Comparison of ENCODE assay signal across 11 cellular contexts in the genomic region with DNA sequence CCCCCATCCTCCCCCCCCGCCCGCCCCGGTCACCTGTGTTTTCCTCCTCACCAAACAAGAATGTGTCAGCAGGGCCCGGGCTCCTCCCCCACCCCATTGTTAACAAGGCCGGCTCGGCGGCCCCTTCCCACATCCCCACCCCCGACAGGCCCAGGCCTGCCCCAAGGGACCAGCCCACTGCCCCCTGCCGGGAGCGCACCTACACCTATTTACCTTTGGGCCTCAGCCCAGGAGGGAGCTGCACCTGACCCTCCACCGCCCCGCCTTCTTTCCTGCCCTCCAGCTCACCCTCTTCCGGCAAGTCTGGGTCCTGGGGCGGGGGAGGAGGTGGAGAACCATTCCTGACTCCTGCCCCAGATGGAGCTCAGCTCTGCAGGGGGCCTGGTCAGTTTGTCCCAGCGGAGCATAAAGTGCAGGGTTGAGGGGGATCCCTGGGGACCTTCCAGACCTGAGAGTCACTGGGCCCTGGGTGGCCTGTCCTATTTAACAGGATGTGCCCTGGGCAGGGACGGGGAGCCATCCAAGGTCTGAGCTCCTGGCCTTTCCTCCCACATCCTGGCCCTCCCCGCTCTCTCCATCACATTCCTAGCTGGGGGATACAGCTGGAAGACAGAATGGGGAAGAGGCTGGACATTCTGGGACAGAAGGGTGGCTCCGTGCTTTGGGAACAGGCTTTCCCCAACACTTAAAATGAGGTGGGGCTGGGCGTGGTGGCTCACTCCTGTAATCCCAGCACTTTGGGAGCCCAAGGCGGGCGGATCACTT. TPM values are rescaled to one million over a fixed set of nuclear protein-coding genes. Genes with fewer than 3 reads are reported as not detected.
A peak's percentile ranks its signal among the peaks of the same experiment; 100 is the strongest.
DNase-seq lines count a peak whose midpoint lies in the region; ATAC-seq, FAIRE-seq and TF ChIP-seq lines count a peak whose summit lies in the region.
"Had no signal": no experiment of that assay in that cellular context is flagged by ENCODE, and none has a peak within 500 bp of the region (broad histone marks: within the 10 kb centered on the region; RNA-seq: fewer than 3 reads in every experiment).

No MANE protein-coding gene starts in this region.

- FAIRE-seq in small intestine (lab: Jason Lieb, UNC) = no peak
- no peak for FAIRE-seq in D721Med (lab: Jason Lieb, UNC)

- H3K4me3 ChIP-seq in HUES6 (ENCODE audit: low read depth, low read length) (peak overlapping the region; percentile 50), iPS-15b (ENCODE audit: low read depth, low read length) (peak overlapping the region; percentile 43), small intestine (ENCODE audit: low read depth in 1 of 2, low read length in 2 of 2) (no peak overlapping the region)

- no peak overlapping the region for H3K27ac ChIP-seq in HUES6 (ENCODE audit: low read depth, low read length)
- H3K27ac ChIP-seq in small intestine (ENCODE audit: low read depth in 1 of 2, low read length in 1 of 2) = no peak overlapping the region
- H3K27ac ChIP-seq: brain microvascular endothelial cell had no signal

- WGBS in small intestine, 3 donors = 39 to 44% (median 42%) methylated on average over 17 to 21 of the region's 21 CpGs

- TF ChIP-seq CTCF in GM10248 (IDR thresholded peaks at IDR 0.05; ENCODE audit: control extremely low read depth, extremely low read depth, low read depth, missing control alignments) (no peak), D721Med (IDR thresholded peaks at IDR 0.05; ENCODE audit: insufficient read depth, missing control alignments) (no peak)

- POLR2A ChIA-PET in GM10248 (lab: Yijun Ruan, JAX) = no interaction called here

- H3K27me3 ChIP-seq in HUES6 (ENCODE audit: control insufficient read depth, insufficient read depth, low read length) (peaks cover 80% of the 10 kb centered on the region), iPS-15b (ENCODE audit: control insufficient read depth, insufficient read depth, low read length) (peaks cover 41% of the 10 kb centered on the region), small intestine (ENCODE audit: control insufficient read depth in 2 of 2, insufficient read depth in 2 of 2, low read length in 2 of 2) (peaks cover 0 to 3% of the 10 kb centered on the region in 2 donors)

- peak; percentile 89 for DNase-seq in NCI-H748 (lab: John Stamatoyannopoulos, UW; ENCODE audit: unreplicated experiment)
- peak; percentile 31 for DNase-seq in small intestine
- no peak for DNase-seq in GM10248 (ENCODE audit: extremely low spot score)
- no peak for DNase-seq in D721Med (ENCODE audit: insufficient read length, low spot score)
- DNase-seq: brain microvascular endothelial cell; stimulated activated naive CD8-positive, alpha-beta T cell treated with anti-CD3 and anti-CD28 coated beads, Interleukin-15, Interleukin-2, amounts not matched to agents 100 U/mL and 50 U/mL, for 24 hours; T-helper 9 cell had no signal

- CTCF ChIA-PET in GM10248 (lab: Yijun Ruan, JAX) = interaction anchor here (1.0 to 4.7 kb wide), 5 partner anchors 8 to 147 kb away, joined by 4 to 21 read pairs (median 13); no protein-coding TSS in a partner anchor

- H3K9me3 ChIP-seq in HUES6 (ENCODE audit: control insufficient read depth, insufficient read depth, low read depth, low read length) = no peaks in the 10 kb centered on the region
- H3K9me3 ChIP-seq in iPS-15b (ENCODE audit: control insufficient read depth, insufficient read depth, low read length) = no peaks in the 10 kb centered on the region
- no peaks in the 10 kb centered on the region for H3K9me3 ChIP-seq in small intestine (ENCODE audit: control insufficient read depth, low read depth)

- H3K9ac ChIP-seq in HUES6 (ENCODE audit: low read length) (peak overlapping the region; percentile 42), iPS-15b (ENCODE audit: low read depth, low read length) (no peak overlapping the region)

- H3K4me1 ChIP-seq in HUES6 (ENCODE audit: control insufficient read depth, insufficient read depth, low read length) (peaks cover 65% of the 10 kb centered on the region), iPS-15b (ENCODE audit: control insufficient read depth, insufficient read depth, low read length) (peaks cover 25% of the 10 kb centered on the region), small intestine (ENCODE audit: control insufficient read depth in 2 of 2, insufficient read depth in 1 of 2, low read depth in 1 of 2, low read length in 1 of 2) (no peaks in the 10 kb centered on the region)

- H3K36me3 ChIP-seq in HUES6 (ENCODE audit: control insufficient read depth, insufficient read depth, low read length) (no peaks in the 10 kb centered on the region), iPS-15b (ENCODE audit: control insufficient read depth, insufficient read depth, low read length) (no peaks in the 10 kb centered on the region), small intestine (ENCODE audit: control insufficient read depth in 2 of 2, insufficient read depth in 2 of 2, low read length in 2 of 2) (no peaks in the 10 kb centered on the region)
- H3K36me3 ChIP-seq: brain microvascular endothelial cell had no signal

- ATAC-seq in HG03469 (IDR thresholded peaks at IDR 0.05; ENCODE audit: unreplicated experiment) = no peak
- ATAC-seq in GM21786 (IDR thresholded peaks at IDR 0.05; ENCODE audit: unreplicated experiment) = no peak
- ATAC-seq: stimulated activated naive CD8-positive, alpha-beta T cell treated with anti-CD3 and anti-CD28 coated beads, Interleukin-15, Interleukin-2, amounts not matched to agents 100 U/mL and 50 U/mL, for 24 hours had no signal

RNA-seq across cellular contexts. Expression of a gene that starts 8.3 kb away (rescaled TPM):
- under 1 TPM in 2 of 3 donors, not detected in 1; 0.22 to 0.63 TPM for polyA plus RNA-seq in small intestine

RNA-seq across cellular contexts. Expression of a gene that starts 29.2 kb away (rescaled TPM):
- 10 to 100 TPM; 47.3 to 51.7 (median 47.7) TPM for polyA plus RNA-seq in small intestine

RNA-seq across cellular contexts. Expression of a gene that starts 53.8 kb away (rescaled TPM):
- polyA plus RNA-seq in small intestine = 1 to 10 TPM in 2 of 3 donors, under 1 TPM in 1; 0.87 to 2.5 (median 1.6) TPM

RNA-seq across cellular contexts. Expression of a gene that starts 58.2 kb away (rescaled TPM):
- under 1 TPM in 1 of 3 donors, not detected in 2; 0.54 TPM for polyA plus RNA-seq in small intestine

Comparison
In these comparisons a context has a peak if more than half of its experiments do, and no peak if none do; other contexts are left out.
1. H3K4me3 ChIP-seq: peak in HUES6 (single experiment) and iPS-15b (single experiment); none in small intestine (0 of 2).
2. DNase-seq: peak in NCI-H748 (single experiment) and small intestine (single experiment); none in GM10248 (single experiment) and D721Med (single experiment).